ENCODE assay signal across 18 cellular contexts in the genomic region with DNA sequence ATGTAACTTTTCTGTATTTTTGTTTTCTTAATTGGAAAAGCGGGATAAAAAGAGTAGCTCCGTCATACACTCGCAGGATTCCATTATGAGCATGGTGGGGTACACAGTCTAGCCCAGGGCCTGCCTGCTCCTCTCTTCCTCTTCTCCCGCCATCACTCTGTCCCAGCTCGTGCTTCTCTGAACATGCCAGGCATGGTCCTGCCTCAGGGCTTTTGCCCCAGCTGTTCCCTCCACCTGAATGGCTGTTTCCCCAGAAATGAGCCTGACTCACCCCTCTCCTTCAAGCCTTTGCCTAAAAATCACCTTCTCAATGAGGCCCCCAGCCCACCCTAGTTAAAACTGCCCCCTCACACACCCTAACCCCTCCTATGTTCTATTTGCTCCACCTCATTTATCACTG.
"Had no signal": no experiment of that assay in that cellular context is flagged by ENCODE, and none has a peak within 500 bp of the region (broad histone marks: within the 10 kb centered on the region; RNA-seq: fewer than 3 reads in every experiment).

No MANE protein-coding gene starts in this region.

- DNase-seq: activated CD4-positive, alpha-beta memory T cell treated with anti-CD3 and anti-CD28 coated beads for 36 hours; activated CD4-positive, alpha-beta T cell treated with anti-CD3 and anti-CD28 coated beads for 36 hours; activated CD8-positive, alpha-beta memory T cell treated with anti-CD3 and anti-CD28 coated beads, Interleukin-2, amount 10 ng/mL, durations not matched to agents 7 days and 5 days; activated effector memory CD4-positive, alpha-beta T cell treated with Interleukin-2 at 50 U/mL for 16 hours; activated naive CD4-positive, alpha-beta T cell treated with anti-CD3 and anti-CD28 coated beads, Interleukin-2, amount 50 U/mL, for 16 hours; activated T-cell treated with anti-CD3 and anti-CD28 coated beads, Interleukin-2, amount 50 U/mL, for 1 hour; caudate nucleus; effector CD8-positive, alpha-beta T cell; gastrocnemius medialis; heart left ventricle; left colon; lower lobe of right lung; stimulated activated CD4-positive, alpha-beta T cell treated with anti-CD3 and anti-CD28 coated beads, Interleukin-12 subunit alpha, Interleukin-12 subunit beta, amount 100 ng/mL, for 4 hours; stimulated activated CD4-positive, alpha-beta T cell treated with anti-CD3 and anti-CD28 coated beads, Interleukin-2, amount 100 ng/mL, for 24 hours had no signal

- ATAC-seq: activated CD4-positive, alpha-beta T cell treated with anti-CD3 and anti-CD28 coated beads for 36 hours; activated CD8-positive, alpha-beta memory T cell treated with anti-CD3 and anti-CD28 coated beads, Interleukin-2, amount 10 ng/mL, durations not matched to agents 7 days and 5 days; gastrocnemius medialis; heart left ventricle; left colon; lower lobe of right lung had no signal

- H3K4me3 Mint-ChIP-seq: activated CD4-positive, alpha-beta memory T cell treated with anti-CD3 and anti-CD28 coated beads for 36 hours; activated CD4-positive, alpha-beta T cell treated with anti-CD3 and anti-CD28 coated beads for 36 hours; activated CD8-positive, alpha-beta memory T cell treated with anti-CD3 and anti-CD28 coated beads, Interleukin-2, amount 10 ng/mL, durations not matched to agents 7 days and 5 days had no signal

- H3K27me3 Mint-ChIP-seq: activated CD4-positive, alpha-beta memory T cell treated with anti-CD3 and anti-CD28 coated beads for 36 hours; activated CD4-positive, alpha-beta T cell treated with anti-CD3 and anti-CD28 coated beads for 36 hours; activated CD8-positive, alpha-beta memory T cell treated with anti-CD3 and anti-CD28 coated beads, Interleukin-2, amount 10 ng/mL, durations not matched to agents 7 days and 5 days had no signal

- H3K4me3 ChIP-seq: coronary artery, gastrocnemius medialis, heart left ventricle, lower lobe of right lung, thoracic aorta had no signal

- H3K36me3 ChIP-seq: gastrocnemius medialis, heart left ventricle, lower lobe of right lung, thoracic aorta had no signal

- H3K9me3 Mint-ChIP-seq: activated CD4-positive, alpha-beta memory T cell treated with anti-CD3 and anti-CD28 coated beads for 36 hours had no signal

- H3K36me3 Mint-ChIP-seq: activated CD4-positive, alpha-beta memory T cell treated with anti-CD3 and anti-CD28 coated beads for 36 hours; activated CD8-positive, alpha-beta memory T cell treated with anti-CD3 and anti-CD28 coated beads, Interleukin-2, amount 10 ng/mL, durations not matched to agents 7 days and 5 days had no signal

- H3K27ac ChIP-seq: coronary artery, epithelial cell of prostate, gastrocnemius medialis, heart left ventricle, lower lobe of right lung, thoracic aorta, VCaP had no signal

- H3K27ac Mint-ChIP-seq: activated CD4-positive, alpha-beta memory T cell treated with anti-CD3 and anti-CD28 coated beads for 36 hours; activated CD4-positive, alpha-beta T cell treated with anti-CD3 and anti-CD28 coated beads for 36 hours; activated CD8-positive, alpha-beta memory T cell treated with anti-CD3 and anti-CD28 coated beads, Interleukin-2, amount 10 ng/mL, durations not matched to agents 7 days and 5 days had no signal

- H3K9me3 ChIP-seq: gastrocnemius medialis, heart left ventricle, lower lobe of right lung, thoracic aorta had no signal

- H3K27me3 ChIP-seq: gastrocnemius medialis, heart left ventricle had no signal
